In the genomic region with DNA sequence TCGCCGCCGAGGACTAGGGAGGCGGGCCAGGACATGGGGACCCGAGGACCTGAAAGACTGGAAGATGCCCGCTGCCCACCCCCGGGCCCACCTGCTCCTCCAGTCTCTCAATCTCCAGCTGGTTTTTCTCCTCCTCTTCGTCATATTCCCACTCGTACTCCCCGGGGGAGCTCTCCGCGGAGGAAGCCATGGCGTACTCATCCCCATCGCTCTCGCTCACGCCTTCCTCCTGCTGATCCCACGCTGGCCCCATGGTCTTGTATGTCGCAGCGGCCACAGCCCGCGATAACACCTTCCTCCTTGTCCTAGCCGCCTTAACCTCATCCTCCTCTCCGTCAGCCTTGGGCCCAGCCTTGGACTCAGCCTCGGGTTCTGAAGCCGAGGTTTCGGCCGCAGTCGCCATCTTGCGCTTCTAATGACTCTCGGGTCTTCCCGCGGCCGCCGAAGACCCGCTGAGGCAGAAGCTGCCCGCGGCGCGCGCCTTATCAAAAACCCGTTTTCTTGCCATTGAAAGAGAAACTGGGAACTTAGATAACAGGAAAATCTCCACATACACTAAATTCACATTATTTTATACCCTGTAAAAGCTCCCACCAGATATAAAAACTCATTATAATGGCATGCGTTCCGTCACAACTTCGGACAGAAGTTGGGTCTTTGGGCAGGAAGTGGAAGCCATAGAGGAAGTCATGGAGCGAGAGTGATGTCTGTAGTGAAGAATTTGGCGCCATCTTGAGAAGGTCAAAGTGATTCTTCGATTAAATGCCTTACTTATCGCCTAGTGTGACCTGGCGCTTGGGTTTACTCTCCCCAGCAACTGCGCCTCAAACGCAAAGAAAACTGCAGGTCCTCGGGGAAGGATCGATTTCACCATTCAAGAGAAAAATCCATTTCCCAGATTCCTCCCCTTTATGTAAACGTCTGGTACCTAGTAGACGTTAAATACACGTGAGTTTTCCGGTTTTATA, we compare ENCODE assay signal across 8 cellular contexts. TPM values are rescaled to one million over a fixed set of nuclear protein-coding genes. Genes with fewer than 3 reads are reported as not detected.
DNase-seq lines count a peak whose midpoint lies in the region; ATAC-seq, FAIRE-seq and TF ChIP-seq lines count a peak whose summit lies in the region.

A gene with protein sequence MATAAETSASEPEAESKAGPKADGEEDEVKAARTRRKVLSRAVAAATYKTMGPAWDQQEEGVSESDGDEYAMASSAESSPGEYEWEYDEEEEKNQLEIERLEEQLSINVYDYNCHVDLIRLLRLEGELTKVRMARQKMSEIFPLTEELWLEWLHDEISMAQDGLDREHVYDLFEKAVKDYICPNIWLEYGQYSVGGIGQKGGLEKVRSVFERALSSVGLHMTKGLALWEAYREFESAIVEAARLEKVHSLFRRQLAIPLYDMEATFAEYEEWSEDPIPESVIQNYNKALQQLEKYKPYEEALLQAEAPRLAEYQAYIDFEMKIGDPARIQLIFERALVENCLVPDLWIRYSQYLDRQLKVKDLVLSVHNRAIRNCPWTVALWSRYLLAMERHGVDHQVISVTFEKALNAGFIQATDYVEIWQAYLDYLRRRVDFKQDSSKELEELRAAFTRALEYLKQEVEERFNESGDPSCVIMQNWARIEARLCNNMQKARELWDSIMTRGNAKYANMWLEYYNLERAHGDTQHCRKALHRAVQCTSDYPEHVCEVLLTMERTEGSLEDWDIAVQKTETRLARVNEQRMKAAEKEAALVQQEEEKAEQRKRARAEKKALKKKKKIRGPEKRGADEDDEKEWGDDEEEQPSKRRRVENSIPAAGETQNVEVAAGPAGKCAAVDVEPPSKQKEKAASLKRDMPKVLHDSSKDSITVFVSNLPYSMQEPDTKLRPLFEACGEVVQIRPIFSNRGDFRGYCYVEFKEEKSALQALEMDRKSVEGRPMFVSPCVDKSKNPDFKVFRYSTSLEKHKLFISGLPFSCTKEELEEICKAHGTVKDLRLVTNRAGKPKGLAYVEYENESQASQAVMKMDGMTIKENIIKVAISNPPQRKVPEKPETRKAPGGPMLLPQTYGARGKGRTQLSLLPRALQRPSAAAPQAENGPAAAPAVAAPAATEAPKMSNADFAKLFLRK (minus strand): TSS at position 422 of the 968 bp plus-strand sequence. CDS start 19 bp downstream, at position 403.

- no peaks in the 10 kb centered on the region for H3K9me3 Mint-ChIP-seq in activated naive CD8-positive, alpha-beta T cell treated with anti-CD3 and anti-CD28 coated beads, Interleukin-2, amount 50 U/mL, for 24 hours

- peak; percentile 76 for TF ChIP-seq POLR2A in GM10847 (IDR thresholded peaks at IDR 0.05; ENCODE audit: extremely low read depth, insufficient read length)
- TF ChIP-seq POLR2A in thyroid gland (IDR thresholded peaks at IDR 0.05) = peak in 1 of 2 donors; percentile 59

- H3K36me3 ChIP-seq in cardiac muscle cell (peaks cover 17% of the 10 kb centered on the region), pancreas (peaks cover 0 to 14% (median 4%) of the 10 kb centered on the region in 3 donors), thyroid gland (peaks cover 3 to 10% of the 10 kb centered on the region in 2 donors)

- peak; percentile 43 for FAIRE-seq in pancreas (lab: Jason Lieb, UNC)

- H3K27ac ChIP-seq in cardiac muscle cell (peak within 1 kb of the TSS; percentile 93), pancreas (peak within 1 kb of the TSS; percentile 87 to 94 (median 92)), thyroid gland (peak within 1 kb of the TSS; percentile 83 to 94 (median 91))

- H3K9me3 ChIP-seq in cardiac muscle cell (ENCODE audit: low read depth) (no peaks in the 10 kb centered on the region), pancreas (no peaks in the 10 kb centered on the region), thyroid gland (no peaks in the 10 kb centered on the region)

- peak within 1 kb of the TSS; percentile 100 for H3K4me3 Mint-ChIP-seq in activated naive CD8-positive, alpha-beta T cell treated with anti-CD3 and anti-CD28 coated beads, Interleukin-2, amount 50 U/mL, for 24 hours

- no peaks in the 10 kb centered on the region for H3K27me3 ChIP-seq in cardiac muscle cell
- H3K27me3 ChIP-seq in pancreas = no peaks in the 10 kb centered on the region
- no peaks in the 10 kb centered on the region for H3K27me3 ChIP-seq in thyroid gland

- H3K36me3 Mint-ChIP-seq in activated naive CD8-positive, alpha-beta T cell treated with anti-CD3 and anti-CD28 coated beads, Interleukin-2, amount 50 U/mL, for 24 hours (ENCODE audit: low read depth) = peaks cover 37% of the 10 kb centered on the region

- H3K27me3 Mint-ChIP-seq in activated naive CD8-positive, alpha-beta T cell treated with anti-CD3 and anti-CD28 coated beads, Interleukin-2, amount 50 U/mL, for 24 hours = no peaks in the 10 kb centered on the region

- peak within 1 kb of the TSS; percentile 92 for H3K4me3 ChIP-seq in cardiac muscle cell
- H3K4me3 ChIP-seq in pancreas = peak within 1 kb of the TSS; percentile 86 to 97 (median 92)
- H3K4me3 ChIP-seq in thyroid gland (replicated peaks in 1 of 3) = peak within 1 kb of the TSS; percentile 34 to 87 (median 56)

- DNase-seq in NCI-H1417 (lab: John Stamatoyannopoulos, UW) (peak; percentile 97 to 99 (median 98)), SW480 (ENCODE audit: low spot score) (peak; percentile 92), cardiac muscle cell (ENCODE audit: low read depth in 1 of 2, low spot score in 1 of 2) (peak; percentile 90), pancreas (peak; percentile 71 to 84 (median 82)), thyroid gland (peak; percentile 69 to 78)
- DNase-seq in activated naive CD8-positive, alpha-beta T cell treated with anti-CD3 and anti-CD28 coated beads, Interleukin-2, amount 50 U/mL, for 24 hours = peak; percentile 83

- peak within 1 kb of the TSS; percentile 100 for H3K27ac Mint-ChIP-seq in activated naive CD8-positive, alpha-beta T cell treated with anti-CD3 and anti-CD28 coated beads, Interleukin-2, amount 50 U/mL, for 24 hours

- H3K4me1 ChIP-seq in cardiac muscle cell (ENCODE audit: low read depth) (no peaks in the 10 kb centered on the region), pancreas (peaks cover 10 to 21% (median 17%) of the 10 kb centered on the region in 3 donors), thyroid gland (peaks cover 24% of the 10 kb centered on the region in 2 donors)

- ATAC-seq in HG02642 (IDR thresholded peaks at IDR 0.05; ENCODE audit: poor library complexity, unreplicated experiment) (peak; percentile 43), pancreas (peak; percentile 77 to 85 (median 80))
- ATAC-seq in activated naive CD8-positive, alpha-beta T cell treated with anti-CD3 and anti-CD28 coated beads, Interleukin-2, amount 50 U/mL, for 24 hours = peak; percentile 31

- 1% methylated on average over 55 to 57 of the region's 57 CpGs for WGBS in pancreas, 2 donors
- WGBS in thyroid gland, 2 donors = 1% methylated on average over 55 to 57 of the region's 57 CpGs

- peaks cover 68% of the 10 kb centered on the region for H3K4me1 Mint-ChIP-seq in activated naive CD8-positive, alpha-beta T cell treated with anti-CD3 and anti-CD28 coated beads, Interleukin-2, amount 50 U/mL, for 24 hours

- TF ChIP-seq CTCF in cardiac muscle cell (IDR thresholded peaks at IDR 0.05; ENCODE audit: low read depth, low read length) = no peak
- no peak for TF ChIP-seq CTCF in pancreas (IDR thresholded peaks at IDR 0.05)
- no peak for TF ChIP-seq CTCF in thyroid gland (IDR thresholded peaks at IDR 0.05)

- intact Hi-C loops in pancreas (cut with DNase I) = loop anchor here in 1 of 3 donors (10.0 kb wide), 1 partner anchor 244 kb away; no protein-coding TSS in a partner anchor
- intact Hi-C loops in thyroid gland (cut with DNase I) = loop anchor here (10.0 kb wide), 1 partner anchor 244 kb away; no protein-coding TSS in a partner anchor

RNA-seq across cellular contexts. Expression of the gene that starts here (rescaled TPM):
- total RNA-seq in cardiac muscle cell = 75.9 and 145 TPM in 2 replicates
- polyA plus RNA-seq in cardiac muscle cell = 23.2 and 36.5 TPM in 2 replicates
- 10 to 100 TPM; 13.9 to 23.4 (median 16.7) TPM for total RNA-seq in pancreas
- 10 to 100 TPM; 14.9 to 21.7 TPM for polyA plus RNA-seq in pancreas
- 100 to 1,000 TPM in 1 of 4 donors, 10 to 100 TPM in 3; 64.2 to 117 (median 80.0) TPM for total RNA-seq in thyroid gland

Comparison
In these comparisons a context has a peak if more than half of its experiments do, and no peak if none do; other contexts are left out.
1. Peak in every context shown above with its lines: DNase-seq, ATAC-seq, H3K4me3 ChIP-seq and H3K27ac ChIP-seq.